ENCODE assay signal across 13 cellular contexts in genomic region chr1:30933874-30934252, GRCh38. TPM values are rescaled to one million over a fixed set of nuclear protein-coding genes. Genes with fewer than 3 reads are reported as not detected.
DNase-seq lines count a peak whose midpoint lies in the region; ATAC-seq and TF ChIP-seq lines count a peak whose summit lies in the region.
"Had no signal": no experiment of that assay in that cellular context is flagged by ENCODE, and none has a peak within 500 bp of the region (broad histone marks: within the 10 kb centered on the region; RNA-seq: fewer than 3 reads in every experiment).

No MANE protein-coding gene starts in this region.

- H3K9me3 Mint-ChIP-seq in activated T-cell treated with anti-CD3 and anti-CD28 coated beads, Interleukin-2, amount 50 U/mL, for 24 hours, result no peaks in the 10 kb centered on the region

- peak overlapping the region; percentile 22 for H3K27ac Mint-ChIP-seq in activated T-cell treated with anti-CD3 and anti-CD28 coated beads, Interleukin-2, amount 50 U/mL, for 24 hours

- peak overlapping the region; percentile 32 for H3K27ac ChIP-seq in smooth muscle cell (ENCODE audit: low read depth)
- H3K27ac ChIP-seq: ascending aorta, lower lobe of right lung had no signal

- H3K4me1 ChIP-seq in smooth muscle cell (ENCODE audit: low read depth), result peaks cover 4% of the 10 kb centered on the region
- H3K4me1 ChIP-seq: ascending aorta, lower lobe of right lung had no signal

- H3K9me3 ChIP-seq in smooth muscle cell (replicated peaks; ENCODE audit: low read depth), result no peaks in the 10 kb centered on the region
- H3K9me3 ChIP-seq: ascending aorta, lower lobe of right lung had no signal

- H3K4me1 Mint-ChIP-seq in activated T-cell treated with anti-CD3 and anti-CD28 coated beads, Interleukin-2, amount 50 U/mL, for 24 hours (ENCODE audit: low read depth), result no peaks in the 10 kb centered on the region

- no peaks in the 10 kb centered on the region for H3K27me3 ChIP-seq in smooth muscle cell (ENCODE audit: low read depth)
- H3K27me3 ChIP-seq: ascending aorta had no signal

- H2AFZ ChIP-seq in smooth muscle cell (ENCODE audit: low read depth), result no peak overlapping the region

- H3K4me3 Mint-ChIP-seq in activated T-cell treated with anti-CD3 and anti-CD28 coated beads, Interleukin-2, amount 50 U/mL, for 24 hours, result no peak overlapping the region

- ATAC-seq in SK-N-SH treated with all-trans-retinoic acid at 6 μM for 48 hours, result peak; percentile 76
- ATAC-seq: lower lobe of right lung had no signal

- no peak overlapping the region for H3K4me2 ChIP-seq in smooth muscle cell

- H4K20me1 ChIP-seq in smooth muscle cell (ENCODE audit: low read depth), result peaks cover 53% of the 10 kb centered on the region

- H3K36me3 ChIP-seq in smooth muscle cell (ENCODE audit: low read depth), result peaks cover 13% of the 10 kb centered on the region

- no peak overlapping the region for H3K4me3 ChIP-seq in fibroblast of villous mesenchyme (ENCODE audit: low read depth, low read length)
- no peak overlapping the region for H3K4me3 ChIP-seq in smooth muscle cell
- H3K4me3 ChIP-seq: ascending aorta, lower lobe of right lung had no signal

- no peak for DNase-seq in activated T-cell treated with anti-CD3 and anti-CD28 coated beads, Interleukin-2, amount 50 U/mL, for 24 hours
- no peak for DNase-seq in activated T-cell treated with anti-CD3 and anti-CD28 coated beads, Interleukin-2, amount 50 U/mL, for 1 hour
- DNase-seq in fibroblast of villous mesenchyme (ENCODE audit: low read depth) (peak; percentile 37), smooth muscle cell (lab: John Stamatoyannopoulos, UW; ENCODE audit: unreplicated experiment) (no peak), H4 (ENCODE audit: low spot score) (no peak), COLO668 (lab: John Stamatoyannopoulos, UW; ENCODE audit: unreplicated experiment) (no peak)
- DNase-seq in NK-92 treated with Interleukin-12 subunit alpha and Interleukin-12 subunit beta, amount 100 ng/mL, for 24 hours (lab: John Stamatoyannopoulos, UW), result no peak
- DNase-seq: activated CD4-positive, CD25-positive, alpha-beta regulatory T cell treated with anti-CD3 and anti-CD28 coated beads, Interleukin-2, amount 50 U/mL, for 72 hours; erythroblast; lower lobe of right lung; SHP77 treated with DMSO at 0.1 percent for 48 hours had no signal

- H3K27me3 Mint-ChIP-seq in activated T-cell treated with anti-CD3 and anti-CD28 coated beads, Interleukin-2, amount 50 U/mL, for 24 hours, result no peaks in the 10 kb centered on the region

- H3K9ac ChIP-seq in smooth muscle cell (ENCODE audit: low read depth), result no peak overlapping the region

- H3F3A ChIP-seq in smooth muscle cell (ENCODE audit: low read depth), result peaks cover 23% of the 10 kb centered on the region

- WGBS in smooth muscle cell (ENCODE audit: low lambda C conversion rate), result 56% methylated on average over 4 of the region's 4 CpGs

- no peaks in the 10 kb centered on the region for H3K79me2 ChIP-seq in smooth muscle cell (ENCODE audit: low read depth)

- TF ChIP-seq CTCF in fibroblast of villous mesenchyme (IDR thresholded peaks at IDR 0.05; ENCODE audit: insufficient read depth, low read depth, low read length) (no peak), smooth muscle cell (IDR thresholded peaks at IDR 0.05; ENCODE audit: borderline replicate concordance, insufficient read depth, poor library complexity, severe bottlenecking) (no peak)

- peaks cover 76% of the 10 kb centered on the region for H3K36me3 Mint-ChIP-seq in activated T-cell treated with anti-CD3 and anti-CD28 coated beads, Interleukin-2, amount 50 U/mL, for 24 hours (ENCODE audit: low read depth)

TF ChIP-seq in SK-N-SH treated with all-trans-retinoic acid at 6 μM for 48 hours, 23 proteins besides CTCF, POLR2A, EP300 and RAD21:
- no peak for TF ChIP-seq TOX (CRISPR knock-in tag; IDR thresholded peaks at IDR 0.05; ENCODE audit: borderline replicate concordance)
- TF ChIP-seq SNAI2 (CRISPR knock-in tag; IDR thresholded peaks at IDR 0.05), result no peak
- TF ChIP-seq ZNF565 (CRISPR knock-in tag; conservative IDR thresholded peaks at IDR 0.05; ENCODE audit: low read depth), result no peak
- no peak for TF ChIP-seq PPARA (CRISPR knock-in tag; IDR thresholded peaks at IDR 0.05; ENCODE audit: borderline replicate concordance)
- no peak for TF ChIP-seq ZFP3 (CRISPR knock-in tag; IDR thresholded peaks at IDR 0.05)
- no peak for TF ChIP-seq ARNTL (CRISPR knock-in tag; IDR thresholded peaks at IDR 0.05; ENCODE audit: borderline replicate concordance, low read depth)
- TF ChIP-seq PATZ1 (CRISPR knock-in tag; IDR thresholded peaks at IDR 0.05; ENCODE audit: borderline replicate concordance), result no peak
- TF ChIP-seq, protein P1, sequence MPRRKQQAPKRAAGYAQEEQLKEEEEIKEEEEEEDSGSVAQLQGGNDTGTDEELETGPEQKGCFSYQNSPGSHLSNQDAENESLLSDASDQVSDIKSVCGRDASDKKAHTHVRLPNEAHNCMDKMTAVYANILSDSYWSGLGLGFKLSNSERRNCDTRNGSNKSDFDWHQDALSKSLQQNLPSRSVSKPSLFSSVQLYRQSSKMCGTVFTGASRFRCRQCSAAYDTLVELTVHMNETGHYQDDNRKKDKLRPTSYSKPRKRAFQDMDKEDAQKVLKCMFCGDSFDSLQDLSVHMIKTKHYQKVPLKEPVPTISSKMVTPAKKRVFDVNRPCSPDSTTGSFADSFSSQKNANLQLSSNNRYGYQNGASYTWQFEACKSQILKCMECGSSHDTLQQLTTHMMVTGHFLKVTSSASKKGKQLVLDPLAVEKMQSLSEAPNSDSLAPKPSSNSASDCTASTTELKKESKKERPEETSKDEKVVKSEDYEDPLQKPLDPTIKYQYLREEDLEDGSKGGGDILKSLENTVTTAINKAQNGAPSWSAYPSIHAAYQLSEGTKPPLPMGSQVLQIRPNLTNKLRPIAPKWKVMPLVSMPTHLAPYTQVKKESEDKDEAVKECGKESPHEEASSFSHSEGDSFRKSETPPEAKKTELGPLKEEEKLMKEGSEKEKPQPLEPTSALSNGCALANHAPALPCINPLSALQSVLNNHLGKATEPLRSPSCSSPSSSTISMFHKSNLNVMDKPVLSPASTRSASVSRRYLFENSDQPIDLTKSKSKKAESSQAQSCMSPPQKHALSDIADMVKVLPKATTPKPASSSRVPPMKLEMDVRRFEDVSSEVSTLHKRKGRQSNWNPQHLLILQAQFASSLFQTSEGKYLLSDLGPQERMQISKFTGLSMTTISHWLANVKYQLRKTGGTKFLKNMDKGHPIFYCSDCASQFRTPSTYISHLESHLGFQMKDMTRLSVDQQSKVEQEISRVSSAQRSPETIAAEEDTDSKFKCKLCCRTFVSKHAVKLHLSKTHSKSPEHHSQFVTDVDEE (CRISPR knock-in tag; IDR thresholded peaks at IDR 0.05), result no peak
- no peak for TF ChIP-seq TCF4 (CRISPR knock-in tag; IDR thresholded peaks at IDR 0.05; ENCODE audit: borderline replicate concordance)
- no peak for TF ChIP-seq ESRRG (CRISPR knock-in tag; IDR thresholded peaks at IDR 0.05)

RNA-seq across cellular contexts. Expression of gene SDC3, which starts 25.3 kb away (rescaled TPM):
- total RNA-seq in fibroblast of villous mesenchyme (16.8 and 32.5 TPM in 2 replicates), smooth muscle cell (45.8 and 46.3 TPM in 2 replicates)
- 86.8 and 112 TPM in 2 replicates for polyA plus RNA-seq in smooth muscle cell
- total RNA-seq in H4 (2014; rRNA removed; shearing (Covaris generic)), result 15.5 and 16.7 TPM in 2 replicates
